ENCODE assay signal across 16 cellular contexts in genomic region chr22:26901228-26901816, GRCh38.
"Had no signal": no experiment of that assay in that cellular context is flagged by ENCODE, and none has a peak within 500 bp of the region (broad histone marks: within the 10 kb centered on the region; RNA-seq: fewer than 3 reads in every experiment).

No MANE protein-coding gene starts in this region.

- H3K27ac ChIP-seq: coronary artery, hepatocyte, ovary, suprapubic skin, thyroid gland, uterus had no signal

- H3K79me2 ChIP-seq: hepatocyte had no signal

- H2AFZ ChIP-seq: hepatocyte had no signal

- H3K36me3 Mint-ChIP-seq: type B pancreatic cell had no signal

- DNase-seq: effector CD4-positive, alpha-beta T cell; foreskin melanocyte; kidney glomerular epithelial cell; naive thymus-derived CD4-positive, alpha-beta T cell; nephron progenitor cell; ovary; right cardiac atrium; small intestine; stimulated activated CD4-positive, alpha-beta T cell treated with anti-CD3 and anti-CD28 coated beads, Interleukin-12 subunit alpha, Interleukin-12 subunit beta, amount 100 ng/mL, for 4 hours; stimulated activated naive CD8-positive, alpha-beta T cell treated with anti-CD3 and anti-CD28 coated beads, Interleukin-15, Interleukin-2, amounts not matched to agents 100 U/mL and 50 U/mL, for 24 hours; thyroid gland; uterus had no signal

- H3K4me3 Mint-ChIP-seq: nephron progenitor cell, type B pancreatic cell had no signal

- H3K9me3 ChIP-seq: ovary, suprapubic skin, thyroid gland, uterus had no signal

- ATAC-seq: naive thymus-derived CD4-positive, alpha-beta T cell; right cardiac atrium; stimulated activated naive CD8-positive, alpha-beta T cell treated with anti-CD3 and anti-CD28 coated beads, Interleukin-15, Interleukin-2, amounts not matched to agents 100 U/mL and 50 U/mL, for 24 hours had no signal

- H3K27me3 ChIP-seq: suprapubic skin, uterus had no signal

- H3K4me2 ChIP-seq: hepatocyte had no signal

- H3K4me3 ChIP-seq: coronary artery, hepatocyte, ovary, suprapubic skin, thyroid gland, uterus had no signal

- H3K9me3 Mint-ChIP-seq: nephron progenitor cell, type B pancreatic cell had no signal

- H3K4me1 ChIP-seq: uterus had no signal

- H3K27ac Mint-ChIP-seq: naive thymus-derived CD4-positive, alpha-beta T cell; nephron progenitor cell; type B pancreatic cell had no signal

- H3K36me3 ChIP-seq: ovary, suprapubic skin, thyroid gland, uterus had no signal
